25 cellular contexts compared by ENCODE assay signal in genomic region chr20:57813870-57814269, GRCh38.
"Had no signal": no experiment of that assay in that cellular context is flagged by ENCODE, and none has a peak within 500 bp of the region (broad histone marks: within the 10 kb centered on the region; RNA-seq: fewer than 3 reads in every experiment).

No MANE protein-coding gene starts in this region.

- H3K36me3 ChIP-seq: breast epithelium, Peyer's patch, SJSA1 had no signal

- H3K9me3 Mint-ChIP-seq: activated B cell treated with CpG ODN at 0.5 μM for 24 hours; activated CD4-positive, alpha-beta memory T cell treated with anti-CD3 and anti-CD28 coated beads for 36 hours; activated CD4-positive, alpha-beta T cell treated with anti-CD3 and anti-CD28 coated beads, Interleukin-2, amount 10 ng/mL, durations not matched to agents 24 days and 14 days; activated T-helper 17 cell treated with anti-CD3 and anti-CD28 coated beads, Interleukin-2, amount 50 U/mL, for 72 hours had no signal

- DNase-seq: activated B cell treated with CpG ODN at 0.5 μM for 24 hours; activated CD4-positive, alpha-beta memory T cell treated with anti-CD3 and anti-CD28 coated beads for 36 hours; activated CD4-positive, alpha-beta T cell treated with anti-CD3 and anti-CD28 coated beads for 1 hour; activated CD4-positive, alpha-beta T cell treated with anti-CD3 and anti-CD28 coated beads, Interleukin-2, amount 10 ng/mL, durations not matched to agents 24 days and 14 days; activated gamma-delta T cell; activated naive CD4-positive, alpha-beta T cell treated with anti-CD3 and anti-CD28 coated beads, Interleukin-2, amount 50 U/mL, for 16 hours; activated T-cell treated with anti-CD3 and anti-CD28 coated beads for 4 hours; activated T-cell treated with anti-CD3 and anti-CD28 coated beads, Interleukin-2, amount 50 U/mL, for 48 hours; central memory CD4-positive, alpha-beta T cell; MM.1S; NCI-H1105; NCI-H1436; NCI-H1694 treated with DMSO at 0.1 percent for 48 hours; NCI-H2029 treated with DMSO at 0.1 percent for 48 hours; NCI-H510A treated with DMSO at 0.1 percent for 48 hours; NCI-H69; Peyer's patch; SHP77; T-helper 17 cell; T-helper 9 cell had no signal

- H3K9me3 ChIP-seq: breast epithelium, Peyer's patch, SJSA1 had no signal

- H3K27me3 ChIP-seq: breast epithelium, Peyer's patch had no signal

- H3K4me1 Mint-ChIP-seq: activated CD4-positive, alpha-beta T cell treated with anti-CD3 and anti-CD28 coated beads, Interleukin-2, amount 10 ng/mL, durations not matched to agents 24 days and 14 days; activated T-helper 17 cell treated with anti-CD3 and anti-CD28 coated beads, Interleukin-2, amount 50 U/mL, for 72 hours; T-helper 17 cell had no signal

- H3K27ac ChIP-seq: breast epithelium, KMS-11, Peyer's patch, RWPE1, SJSA1 had no signal

- H3K4me3 Mint-ChIP-seq: activated B cell treated with CpG ODN at 0.5 μM for 24 hours; activated CD4-positive, alpha-beta memory T cell treated with anti-CD3 and anti-CD28 coated beads for 36 hours; activated CD4-positive, alpha-beta T cell treated with anti-CD3 and anti-CD28 coated beads, Interleukin-2, amount 10 ng/mL, durations not matched to agents 24 days and 14 days; activated T-helper 17 cell treated with anti-CD3 and anti-CD28 coated beads, Interleukin-2, amount 50 U/mL, for 72 hours; T-helper 17 cell had no signal

- H3K27ac Mint-ChIP-seq: activated B cell treated with CpG ODN at 0.5 μM for 24 hours; activated CD4-positive, alpha-beta memory T cell treated with anti-CD3 and anti-CD28 coated beads for 36 hours; activated CD4-positive, alpha-beta T cell treated with anti-CD3 and anti-CD28 coated beads, Interleukin-2, amount 10 ng/mL, durations not matched to agents 24 days and 14 days; activated T-helper 17 cell treated with anti-CD3 and anti-CD28 coated beads, Interleukin-2, amount 50 U/mL, for 72 hours; T-helper 17 cell had no signal

- H3K4me3 ChIP-seq: breast epithelium, Peyer's patch, SJSA1 had no signal

- H3K9ac ChIP-seq: KMS-11 had no signal

- H3K36me3 Mint-ChIP-seq: activated CD4-positive, alpha-beta memory T cell treated with anti-CD3 and anti-CD28 coated beads for 36 hours had no signal

- H3K4me1 ChIP-seq: breast epithelium, Peyer's patch, SJSA1 had no signal

- H3K4me2 ChIP-seq: KMS-11 had no signal
